Comparison of ENCODE assay signal across 15 cellular contexts in genomic region chr2:201411421-201411820, GRCh38. TPM values are rescaled to one million over a fixed set of nuclear protein-coding genes. Genes with fewer than 3 reads are reported as not detected.
DNase-seq lines count a peak whose midpoint lies in the region; ATAC-seq and TF ChIP-seq lines count a peak whose summit lies in the region.
"Had no signal": no experiment of that assay in that cellular context is flagged by ENCODE, and none has a peak within 500 bp of the region (broad histone marks: within the 10 kb centered on the region; RNA-seq: fewer than 3 reads in every experiment).

No MANE protein-coding gene starts in this region.

- no peak for TF ChIP-seq CTCF in fibroblast of the aortic adventitia (IDR thresholded peaks at IDR 0.05; ENCODE audit: insufficient read depth, low read length)

- H3K4me3 ChIP-seq in fibroblast of the aortic adventitia (ENCODE audit: low read depth, low read length) = no peak overlapping the region

- CTCF ChIA-PET in T-cell (lab: Charles Lee) = no interaction called here

- ATAC-seq in T-cell (replicated peaks in 1 of 4) = no peak
- no peak for ATAC-seq in stimulated activated naive B cell treated with anti-CD40 and anti-IgM and Interleukin-4, amounts not matched to agents 10 μg/mL and 1 μg/mL and 100 μg/mL, for 72 hours (replicated peaks)
- no peak for ATAC-seq in HG03469 (IDR thresholded peaks at IDR 0.05; ENCODE audit: unreplicated experiment)
- ATAC-seq: activated CD8-positive, alpha-beta T cell treated with anti-CD3 and anti-CD28 coated beads for 36 hours; effector memory CD8-positive, alpha-beta T cell had no signal

- H3K4me1 Mint-ChIP-seq in activated naive CD8-positive, alpha-beta T cell (ENCODE audit: low read depth) = peaks cover 13% of the 10 kb centered on the region
- H3K4me1 Mint-ChIP-seq in activated naive CD8-positive, alpha-beta T cell treated with anti-CD3 and anti-CD28 coated beads for 36 hours = peaks cover 20% of the 10 kb centered on the region
- H3K4me1 Mint-ChIP-seq in T-cell = peaks cover 25 to 43% (median 28%) of the 10 kb centered on the region in 3 donors
- H3K4me1 Mint-ChIP-seq in stimulated activated naive B cell treated with anti-CD40 and anti-IgM and Interleukin-4, amounts not matched to agents 10 μg/mL and 1 μg/mL and 100 μg/mL, for 72 hours = peaks cover 0 to 22% of the 10 kb centered on the region in 2 donors

- no peak for DNase-seq in activated naive CD8-positive, alpha-beta T cell treated with anti-CD3 and anti-CD28 coated beads for 36 hours
- DNase-seq in T-cell (no peak), fibroblast of the aortic adventitia (ENCODE audit: low read depth) (peak; percentile 88), iPS-NIHi11 (ENCODE audit: low spot score) (no peak), DMS153 treated with DMSO at 0.1 percent for 48 hours (lab: John Stamatoyannopoulos, UW; ENCODE audit: unreplicated experiment) (no peak)
- DNase-seq in stimulated activated naive B cell treated with anti-CD40 and anti-IgM and Interleukin-4, amounts not matched to agents 10 μg/mL and 1 μg/mL and 100 μg/mL, for 72 hours = no peak
- DNase-seq: activated CD8-positive, alpha-beta T cell treated with anti-CD3 and anti-CD28 coated beads for 36 hours; effector memory CD8-positive, alpha-beta T cell; MV-4-11; NCI-H1930; WERI-Rb-1 had no signal

- H3K9me3 Mint-ChIP-seq in activated naive CD8-positive, alpha-beta T cell (ENCODE audit: low read depth) = no peaks in the 10 kb centered on the region
- peaks cover 1% of the 10 kb centered on the region for H3K9me3 Mint-ChIP-seq in activated naive CD8-positive, alpha-beta T cell treated with anti-CD3 and anti-CD28 coated beads for 36 hours
- H3K9me3 Mint-ChIP-seq in T-cell = no peaks in the 10 kb centered on the region
- peaks cover 0 to 4% of the 10 kb centered on the region in 2 donors for H3K9me3 Mint-ChIP-seq in stimulated activated naive B cell treated with anti-CD40 and anti-IgM and Interleukin-4, amounts not matched to agents 10 μg/mL and 1 μg/mL and 100 μg/mL, for 72 hours
- H3K9me3 Mint-ChIP-seq: activated CD8-positive, alpha-beta T cell treated with anti-CD3 and anti-CD28 coated beads for 36 hours; effector memory CD8-positive, alpha-beta T cell; type B pancreatic cell had no signal

- H3K36me3 Mint-ChIP-seq in activated naive CD8-positive, alpha-beta T cell = peaks cover 10% of the 10 kb centered on the region
- H3K36me3 Mint-ChIP-seq in activated naive CD8-positive, alpha-beta T cell treated with anti-CD3 and anti-CD28 coated beads for 36 hours = peaks cover 21% of the 10 kb centered on the region
- peaks cover 32% of the 10 kb centered on the region for H3K36me3 Mint-ChIP-seq in T-cell
- peaks cover 15 to 29% of the 10 kb centered on the region in 2 donors for H3K36me3 Mint-ChIP-seq in stimulated activated naive B cell treated with anti-CD40 and anti-IgM and Interleukin-4, amounts not matched to agents 10 μg/mL and 1 μg/mL and 100 μg/mL, for 72 hours

- POLR2A ChIA-PET in T-cell (lab: Charles Lee) = no interaction called here

- peak overlapping the region; percentile 30 for H3K27ac Mint-ChIP-seq in activated naive CD8-positive, alpha-beta T cell
- no peak overlapping the region for H3K27ac Mint-ChIP-seq in activated naive CD8-positive, alpha-beta T cell treated with anti-CD3 and anti-CD28 coated beads for 36 hours
- H3K27ac Mint-ChIP-seq in T-cell = peak overlapping the region; percentile 17 to 70
- peak overlapping the region; percentile 63 for H3K27ac Mint-ChIP-seq in stimulated activated naive B cell treated with anti-CD40 and anti-IgM and Interleukin-4, amounts not matched to agents 10 μg/mL and 1 μg/mL and 100 μg/mL, for 72 hours
- H3K27ac Mint-ChIP-seq: activated CD8-positive, alpha-beta T cell treated with anti-CD3 and anti-CD28 coated beads for 36 hours; type B pancreatic cell had no signal

- H3K27me3 Mint-ChIP-seq in activated naive CD8-positive, alpha-beta T cell = no peaks in the 10 kb centered on the region
- H3K27me3 Mint-ChIP-seq in activated naive CD8-positive, alpha-beta T cell treated with anti-CD3 and anti-CD28 coated beads for 36 hours = no peaks in the 10 kb centered on the region
- no peaks in the 10 kb centered on the region for H3K27me3 Mint-ChIP-seq in T-cell
- no peaks in the 10 kb centered on the region for H3K27me3 Mint-ChIP-seq in stimulated activated naive B cell treated with anti-CD40 and anti-IgM and Interleukin-4, amounts not matched to agents 10 μg/mL and 1 μg/mL and 100 μg/mL, for 72 hours
- H3K27me3 Mint-ChIP-seq: activated CD8-positive, alpha-beta T cell treated with anti-CD3 and anti-CD28 coated beads for 36 hours; effector memory CD8-positive, alpha-beta T cell; type B pancreatic cell had no signal

- no peak overlapping the region for H3K4me3 Mint-ChIP-seq in activated naive CD8-positive, alpha-beta T cell
- H3K4me3 Mint-ChIP-seq in activated naive CD8-positive, alpha-beta T cell treated with anti-CD3 and anti-CD28 coated beads for 36 hours = no peak overlapping the region
- no peak overlapping the region for H3K4me3 Mint-ChIP-seq in T-cell
- no peak overlapping the region for H3K4me3 Mint-ChIP-seq in stimulated activated naive B cell treated with anti-CD40 and anti-IgM and Interleukin-4, amounts not matched to agents 10 μg/mL and 1 μg/mL and 100 μg/mL, for 72 hours
- H3K4me3 Mint-ChIP-seq: activated CD8-positive, alpha-beta T cell treated with anti-CD3 and anti-CD28 coated beads for 36 hours; effector memory CD8-positive, alpha-beta T cell; type B pancreatic cell had no signal

RNA-seq across cellular contexts. Expression of gene TRAK2, which starts 39.8 kb away (rescaled TPM):
- 10 to 100 TPM; 21.2 to 24.6 TPM for total RNA-seq in activated naive CD8-positive, alpha-beta T cell treated with anti-CD3 and anti-CD28 coated beads for 36 hours
- total RNA-seq in T-cell (10 to 100 TPM; 39.5 to 47.9 (median 43.4) TPM), fibroblast of the aortic adventitia (ENCODE audit: low replicate concordance) (22.7 and 74.7 TPM in 2 replicates)

RNA-seq across cellular contexts. Expression of gene STRADB, which starts 40.1 kb away (rescaled TPM):
- total RNA-seq in activated naive CD8-positive, alpha-beta T cell treated with anti-CD3 and anti-CD28 coated beads for 36 hours = 10 to 100 TPM; 22.4 to 23.2 TPM
- total RNA-seq in T-cell (10 to 100 TPM; 10.2 to 24.2 (median 18.0) TPM), fibroblast of the aortic adventitia (ENCODE audit: low replicate concordance) (47.6 and 57.6 TPM in 2 replicates)

RNA-seq across cellular contexts. Expression of gene FLACC1, which starts 54.3 kb away (rescaled TPM):
- total RNA-seq in activated naive CD8-positive, alpha-beta T cell treated with anti-CD3 and anti-CD28 coated beads for 36 hours = 1 to 10 TPM in 1 of 2 experiments, under 1 TPM in 1; 0.98 to 1.3 TPM
- total RNA-seq in T-cell (1 to 10 TPM; 5.3 to 8.4 (median 6.5) TPM), fibroblast of the aortic adventitia (ENCODE audit: low replicate concordance) (1.2 and 3.6 TPM in 2 replicates)
- total RNA-seq: A172 had no signal
